14 cellular contexts compared by ENCODE assay signal in the genomic region with DNA sequence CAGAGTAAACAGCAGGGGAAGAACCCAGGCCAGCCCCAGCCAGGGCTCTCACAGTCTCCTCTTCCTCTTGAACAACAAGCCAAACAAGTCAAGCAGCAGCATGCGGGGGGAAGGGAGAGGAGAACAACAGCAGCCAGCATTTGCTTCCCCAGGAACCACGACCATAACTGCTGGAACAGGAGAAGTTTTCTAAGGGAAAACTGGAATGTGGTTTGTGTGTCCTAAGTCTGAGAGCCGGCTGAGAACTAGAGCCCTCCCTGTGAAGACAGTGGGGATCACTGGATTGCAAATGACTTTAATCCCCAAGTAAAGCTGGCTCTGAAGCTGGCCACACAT. TPM values are rescaled to one million over a fixed set of nuclear protein-coding genes. Genes with fewer than 3 reads are reported as not detected.
DNase-seq lines count a peak whose midpoint lies in the region; ATAC-seq, FAIRE-seq and TF ChIP-seq lines count a peak whose summit lies in the region.
"Had no signal": no experiment of that assay in that cellular context is flagged by ENCODE, and none has a peak within 500 bp of the region (broad histone marks: within the 10 kb centered on the region; RNA-seq: fewer than 3 reads in every experiment).

No MANE protein-coding gene starts in this region.

- no peak overlapping the region for H3K4me3 ChIP-seq in small intestine (ENCODE audit: low read depth in 1 of 2, low read length in 2 of 2)
- H3K4me3 ChIP-seq: GM23248, right lobe of liver had no signal

- peaks cover 5 to 7% of the 10 kb centered on the region in 2 donors for H3K4me1 ChIP-seq in small intestine (ENCODE audit: control insufficient read depth in 2 of 2, insufficient read depth in 1 of 2, low read depth in 1 of 2, low read length in 1 of 2)

- no peaks in the 10 kb centered on the region for H3K9me3 ChIP-seq in small intestine (ENCODE audit: control insufficient read depth, low read depth)
- H3K9me3 ChIP-seq: right lobe of liver had no signal

- no peak for TF ChIP-seq CTCF in D721Med (IDR thresholded peaks at IDR 0.05; ENCODE audit: insufficient read depth, missing control alignments)

- H3K27ac ChIP-seq in small intestine (ENCODE audit: low read depth in 1 of 2, low read length in 1 of 2): peak overlapping the region in 1 of 2 donors; percentile 58
- H3K27ac ChIP-seq: GM23248 had no signal

- WGBS in small intestine, 3 donors: 31 to 40% (median 32%) methylated on average over 2 to 3 of the region's 3 CpGs

- ATAC-seq in GM19328 (IDR thresholded peaks at IDR 0.05; ENCODE audit: unreplicated experiment) (no peak), HG03280 (IDR thresholded peaks at IDR 0.05; ENCODE audit: unreplicated experiment) (no peak)
- ATAC-seq: activated naive CD4-positive, alpha-beta T cell treated with anti-CD3 and anti-CD28 coated beads, Interleukin-2, amount 50 U/mL, for 72 hours had no signal

- H3K36me3 ChIP-seq in small intestine (ENCODE audit: control insufficient read depth in 2 of 2, insufficient read depth in 2 of 2, low read length in 2 of 2): peaks cover 0 to 2% of the 10 kb centered on the region in 2 donors

- no peak for TF ChIP-seq POLR2A in GM12892 (IDR thresholded peaks at IDR 0.05; ENCODE audit: low read depth, low read length)

- FAIRE-seq in D721Med (lab: Jason Lieb, UNC) (no peak), small intestine (lab: Jason Lieb, UNC) (no peak), GM12892 (lab: Jason Lieb, UNC) (no peak)
- FAIRE-seq: kidney had no signal

- peak; percentile 51 for DNase-seq in D721Med (ENCODE audit: insufficient read length, low spot score)
- DNase-seq in NCI-H510A treated with DMSO at 0.1 percent for 48 hours (lab: John Stamatoyannopoulos, UW): peak; percentile 88
- DNase-seq in iPS-NIHi11 (ENCODE audit: low spot score): peak; percentile 37
- DNase-seq in small intestine: peak; percentile 64
- DNase-seq in NCI-H1048 (lab: John Stamatoyannopoulos, UW): no peak
- DNase-seq in GM12892 (ENCODE audit: insufficient read length): no peak
- DNase-seq: DMS 273 treated with DMSO at 0.1 percent for 48 hours, GM23248, right lobe of liver, RPMI8226 had no signal

- H3K27me3 ChIP-seq in small intestine (ENCODE audit: control insufficient read depth in 2 of 2, insufficient read depth in 2 of 2, low read length in 2 of 2): no peaks in the 10 kb centered on the region
- H3K27me3 ChIP-seq: right lobe of liver had no signal

RNA-seq across cellular contexts. Expression of gene COQ8A, which starts 48.2 kb away (rescaled TPM):
- polyA plus RNA-seq in small intestine: 10 to 100 TPM; 35.7 to 52.6 (median 50.4) TPM
- 10.2 TPM for polyA plus RNA-seq in GM12892 (2012; ENCODE audit: missing spikeins)

Comparison
In these comparisons a context has a peak if more than half of its experiments do, and no peak if none do; other contexts are left out.
1. DNase-seq: peak in D721Med (single experiment), NCI-H510A treated with DMSO at 0.1 percent for 48 hours (single experiment), iPS-NIHi11 (single experiment) and small intestine (single experiment); none in NCI-H1048 (single experiment) and GM12892 (single experiment).